Comparison of ENCODE assay signal across 12 cellular contexts in the genomic region with DNA sequence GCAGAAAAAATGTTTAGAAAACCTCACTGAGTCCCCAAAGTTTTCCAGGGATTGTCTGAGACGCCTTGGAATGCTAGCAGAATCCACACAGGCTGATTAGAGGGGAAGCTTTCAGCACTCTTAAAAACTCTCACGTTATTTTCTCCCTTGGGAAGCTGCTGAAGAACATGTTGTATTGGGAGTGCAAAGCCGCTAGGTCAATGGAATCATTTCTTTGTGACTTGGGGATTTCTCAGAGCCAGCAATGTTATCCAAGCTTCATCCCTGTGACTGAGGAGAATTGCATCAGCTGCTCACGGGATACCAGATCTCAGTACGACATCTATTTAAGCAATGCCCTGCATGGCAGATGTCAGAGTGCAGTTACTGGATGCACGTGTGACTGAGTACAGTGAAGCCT.
DNase-seq lines count a peak whose midpoint lies in the region; ATAC-seq and TF ChIP-seq lines count a peak whose summit lies in the region.
"Had no signal": no experiment of that assay in that cellular context is flagged by ENCODE, and none has a peak within 500 bp of the region (broad histone marks: within the 10 kb centered on the region; RNA-seq: fewer than 3 reads in every experiment).

No MANE protein-coding gene starts in this region.

- H4K12ac ChIP-seq in trophoblast cell (ENCODE audit: low read depth, low read length), result no peak overlapping the region

- no peak overlapping the region for H3K27ac Mint-ChIP-seq in activated CD4-positive, alpha-beta memory T cell treated with anti-CD3 and anti-CD28 coated beads, Interleukin-2, amount 10 ng/mL, durations not matched to agents 7 days and 5 days

- H2BK12ac ChIP-seq in trophoblast cell (ENCODE audit: low read length), result no peak overlapping the region

- H4K8ac ChIP-seq in trophoblast cell (ENCODE audit: low read depth, low read length), result no peak overlapping the region

- no peak overlapping the region for H2AK5ac ChIP-seq in trophoblast cell (ENCODE audit: low read length)

- no peak overlapping the region for H3K4ac ChIP-seq in trophoblast cell (ENCODE audit: low read depth, low read length)

- DNase-seq in ELF-1 (ENCODE audit: low read depth, low spot score) (peak; percentile 8), astrocyte of the hippocampus (ENCODE audit: low read depth, low spot score) (peak; percentile 25), cardiac muscle cell (ENCODE audit: low read depth in 1 of 2, low spot score in 1 of 2) (peak; percentile 36 to 95), trophoblast cell (peak; percentile 84 to 88), WERI-Rb-1 (no peak), left lobe of liver (ENCODE audit: low spot score) (no peak)
- DNase-seq in activated CD4-positive, alpha-beta memory T cell treated with anti-CD3 and anti-CD28 coated beads, Interleukin-2, amount 10 ng/mL, durations not matched to agents 7 days and 5 days, result no peak
- DNase-seq in activated T-cell treated with anti-CD3 and anti-CD28 coated beads, Interleukin-2, amount 50 U/mL, for 1 hour, result no peak
- DNase-seq: activated T-cell treated with anti-CD3 and anti-CD28 coated beads for 4 hours, caudate nucleus had no signal

- H2BK120ac ChIP-seq in trophoblast cell (ENCODE audit: insufficient read depth, low read length, poor library complexity), result no peak overlapping the region

- H3K14ac ChIP-seq in trophoblast cell (ENCODE audit: low read length), result no peak overlapping the region

- H2AFZ ChIP-seq in trophoblast cell (ENCODE audit: insufficient read depth, low read length, poor library complexity), result no peak overlapping the region

- H3K4me2 ChIP-seq in trophoblast cell (ENCODE audit: low read length), result peak overlapping the region; percentile 4

- H3K4me1 ChIP-seq in cardiac muscle cell (ENCODE audit: low read depth) (peaks cover 9% of the 10 kb centered on the region), trophoblast cell (ENCODE audit: control insufficient read depth in 1 of 2, insufficient read depth in 2 of 2, low read length in 2 of 2) (no peaks in the 10 kb centered on the region)

- POLR2A ChIA-PET in activated CD4-positive, alpha-beta memory T cell treated with anti-CD3 and anti-CD28 coated beads, Interleukin-2, amount 10 ng/mL, durations not matched to agents 7 days and 5 days (lab: Charles Lee), result no interaction called here

- peaks cover 10% of the 10 kb centered on the region for H3K9me3 Mint-ChIP-seq in activated CD4-positive, alpha-beta memory T cell treated with anti-CD3 and anti-CD28 coated beads, Interleukin-2, amount 10 ng/mL, durations not matched to agents 7 days and 5 days

- no peak overlapping the region for H2BK5ac ChIP-seq in trophoblast cell (ENCODE audit: low read depth, low read length, poor library complexity)

- no CpG with 5 or more reads among the region's 6 CpGs for WGBS in trophoblast cell (ENCODE audit: extremely low coverage, insufficient coverage, insufficient read length)

- TF ChIP-seq CTCF in cardiac muscle cell (IDR thresholded peaks at IDR 0.05; ENCODE audit: low read depth, low read length) (no peak), WERI-Rb-1 (IDR thresholded peaks at IDR 0.05; ENCODE audit: low read depth, low read length) (no peak)

- no peak overlapping the region for H3K4me3 Mint-ChIP-seq in activated CD4-positive, alpha-beta memory T cell treated with anti-CD3 and anti-CD28 coated beads, Interleukin-2, amount 10 ng/mL, durations not matched to agents 7 days and 5 days

- no peaks in the 10 kb centered on the region for H3K79me2 ChIP-seq in trophoblast cell (ENCODE audit: control insufficient read depth, insufficient read depth, low read length, poor library complexity)

- H3K36me3 ChIP-seq in cardiac muscle cell (no peaks in the 10 kb centered on the region), trophoblast cell (ENCODE audit: control insufficient read depth in 1 of 2, insufficient read depth in 2 of 2, low read length in 2 of 2) (no peaks in the 10 kb centered on the region), WERI-Rb-1 (no peaks in the 10 kb centered on the region)
- H3K36me3 ChIP-seq: neutrophil had no signal

- no peaks in the 10 kb centered on the region for H3K27me3 ChIP-seq in cardiac muscle cell
- H3K27me3 ChIP-seq in trophoblast cell (ENCODE audit: insufficient read depth, low read length), result no peaks in the 10 kb centered on the region
- no peaks in the 10 kb centered on the region for H3K27me3 ChIP-seq in WERI-Rb-1 (ENCODE audit: insufficient read depth, low read depth, severe bottlenecking)
- H3K27me3 ChIP-seq: neutrophil had no signal

- no peak overlapping the region for H3K9ac ChIP-seq in trophoblast cell (ENCODE audit: low read length)

- no peaks in the 10 kb centered on the region for H3K36me3 Mint-ChIP-seq in activated CD4-positive, alpha-beta memory T cell treated with anti-CD3 and anti-CD28 coated beads, Interleukin-2, amount 10 ng/mL, durations not matched to agents 7 days and 5 days (ENCODE audit: low read depth)

- no peaks in the 10 kb centered on the region for H3K4me1 Mint-ChIP-seq in activated CD4-positive, alpha-beta memory T cell treated with anti-CD3 and anti-CD28 coated beads, Interleukin-2, amount 10 ng/mL, durations not matched to agents 7 days and 5 days

- H3K9me3 ChIP-seq in cardiac muscle cell (ENCODE audit: low read depth) (no peaks in the 10 kb centered on the region), trophoblast cell (ENCODE audit: insufficient read depth, low read depth, low read length) (no peaks in the 10 kb centered on the region), WERI-Rb-1 (ENCODE audit: severe bottlenecking) (no peaks in the 10 kb centered on the region)
- H3K9me3 ChIP-seq: neutrophil had no signal

- no peaks in the 10 kb centered on the region for H3K27me3 Mint-ChIP-seq in activated CD4-positive, alpha-beta memory T cell treated with anti-CD3 and anti-CD28 coated beads, Interleukin-2, amount 10 ng/mL, durations not matched to agents 7 days and 5 days

- CTCF ChIA-PET in activated CD4-positive, alpha-beta memory T cell treated with anti-CD3 and anti-CD28 coated beads, Interleukin-2, amount 10 ng/mL, durations not matched to agents 7 days and 5 days (lab: Charles Lee), result no interaction called here

- H3K18ac ChIP-seq in trophoblast cell (ENCODE audit: low read length), result no peak overlapping the region

- H3K27ac ChIP-seq in cardiac muscle cell (peak overlapping the region; percentile 1), trophoblast cell (ENCODE audit: low read depth, low read length) (peak overlapping the region; percentile 61), WERI-Rb-1 (no peak overlapping the region)
- H3K27ac ChIP-seq: C4-2B, neutrophil had no signal

- no peak overlapping the region for H4K91ac ChIP-seq in trophoblast cell (ENCODE audit: low read depth, low read length)

- H3K79me1 ChIP-seq in trophoblast cell (ENCODE audit: low read length), result no peaks in the 10 kb centered on the region

- ATAC-seq in left lobe of liver, result no peak

- H3K23ac ChIP-seq in trophoblast cell (ENCODE audit: low read length), result no peak overlapping the region

- H3K4me3 ChIP-seq in cardiac muscle cell (no peak overlapping the region), trophoblast cell (ENCODE audit: low read depth, low read length) (no peak overlapping the region), WERI-Rb-1 (ENCODE audit: low read depth, low read length) (no peak overlapping the region)

Comparison
In these comparisons a context has a peak if more than half of its experiments do, and no peak if none do; other contexts are left out.
1. DNase-seq: peak in ELF-1 (single experiment), astrocyte of the hippocampus (single experiment), cardiac muscle cell (2 of 2) and trophoblast cell (2 of 2); none in activated CD4-positive, alpha-beta memory T cell treated with anti-CD3 and anti-CD28 coated beads, Interleukin-2, amount 10 ng/mL, durations not matched to agents 7 days and 5 days (single experiment), WERI-Rb-1 (single experiment), left lobe of liver (single experiment) and activated T-cell treated with anti-CD3 and anti-CD28 coated beads, Interleukin-2, amount 50 U/mL, for 1 hour (single experiment).